Comparison of ENCODE assay signal across 8 cellular contexts in genomic region chr10:12214763-12215218, GRCh38. TPM values are rescaled to one million over a fixed set of nuclear protein-coding genes. Genes with fewer than 3 reads are reported as not detected.
DNase-seq lines count a peak whose midpoint lies in the region; ATAC-seq, FAIRE-seq and TF ChIP-seq lines count a peak whose summit lies in the region.

No MANE protein-coding gene starts in this region.

- H3K36me3 ChIP-seq in kidney epithelial cell (ENCODE audit: control insufficient read depth, insufficient read depth, low read length), result no peaks in the 10 kb centered on the region

- no peaks in the 10 kb centered on the region for H3K27me3 ChIP-seq in kidney epithelial cell (ENCODE audit: control insufficient read depth, insufficient read depth, low read length)

- peak; percentile 35 for FAIRE-seq in GM18507 (lab: Jason Lieb, UNC)

- H3K4me3 Mint-ChIP-seq in stimulated activated memory B cell treated with anti-CD40 and anti-IgM and Interleukin-4, amounts not matched to agents 10 μg/mL and 1 μg/mL and 100 μg/mL, for 72 hours, result peak overlapping the region; percentile 45

- no peak overlapping the region for H3K4me3 ChIP-seq in kidney epithelial cell (ENCODE audit: low read depth, low read length)

- no peaks in the 10 kb centered on the region for H3K9me3 Mint-ChIP-seq in stimulated activated memory B cell treated with anti-CD40 and anti-IgM and Interleukin-4, amounts not matched to agents 10 μg/mL and 1 μg/mL and 100 μg/mL, for 72 hours

- H3K36me3 Mint-ChIP-seq in stimulated activated memory B cell treated with anti-CD40 and anti-IgM and Interleukin-4, amounts not matched to agents 10 μg/mL and 1 μg/mL and 100 μg/mL, for 72 hours, result peaks cover 50% of the 10 kb centered on the region

- DNase-seq in CD1c-positive myeloid dendritic cell (ENCODE audit: extremely low spot score), result peak; percentile 65
- DNase-seq in GM18507 (ENCODE audit: extremely low spot score, insufficient read length, low read depth), result no peak
- peak; percentile 80 for DNase-seq in OCI-M1 (lab: John Stamatoyannopoulos, UW)
- peak; percentile 70 for DNase-seq in astrocyte of the hippocampus (ENCODE audit: low read depth, low spot score)
- DNase-seq in kidney epithelial cell (ENCODE audit: low read depth), result no peak

- H3K27me3 Mint-ChIP-seq in stimulated activated memory B cell treated with anti-CD40 and anti-IgM and Interleukin-4, amounts not matched to agents 10 μg/mL and 1 μg/mL and 100 μg/mL, for 72 hours, result no peaks in the 10 kb centered on the region

- peaks cover 20% of the 10 kb centered on the region for H3K4me1 Mint-ChIP-seq in stimulated activated memory B cell treated with anti-CD40 and anti-IgM and Interleukin-4, amounts not matched to agents 10 μg/mL and 1 μg/mL and 100 μg/mL, for 72 hours

- no peak for ATAC-seq in stimulated activated memory B cell treated with anti-CD40 and anti-IgM and Interleukin-4, amounts not matched to agents 10 μg/mL and 1 μg/mL and 100 μg/mL, for 72 hours
- ATAC-seq in GM18858 (IDR thresholded peaks at IDR 0.05; ENCODE audit: unreplicated experiment) (no peak), GM19397 (IDR thresholded peaks at IDR 0.05; ENCODE audit: unreplicated experiment) (no peak)

- H3K27ac Mint-ChIP-seq in stimulated activated memory B cell treated with anti-CD40 and anti-IgM and Interleukin-4, amounts not matched to agents 10 μg/mL and 1 μg/mL and 100 μg/mL, for 72 hours, result peak overlapping the region; percentile 80

- TF ChIP-seq CTCF in kidney epithelial cell (IDR thresholded peaks at IDR 0.05; ENCODE audit: insufficient read depth, low read length, poor library complexity, severe bottlenecking), result peak; percentile 68

RNA-seq across cellular contexts. Expression of gene CDC123, which starts 18.8 kb away (rescaled TPM):
- 89.2 and 93.4 TPM in 2 replicates for total RNA-seq in kidney epithelial cell

RNA-seq across cellular contexts. Expression of gene NUDT5, which starts 19.1 kb away (rescaled TPM):
- total RNA-seq in kidney epithelial cell, result 56.8 and 77.2 TPM in 2 replicates

Comparison
In these comparisons a context has a peak if more than half of its experiments do, and no peak if none do; other contexts are left out.
1. DNase-seq: peak in CD1c-positive myeloid dendritic cell (single experiment), OCI-M1 (single experiment) and astrocyte of the hippocampus (single experiment); none in GM18507 (single experiment) and kidney epithelial cell (single experiment).